ENCODE assay signal across 8 cellular contexts in the genomic region with DNA sequence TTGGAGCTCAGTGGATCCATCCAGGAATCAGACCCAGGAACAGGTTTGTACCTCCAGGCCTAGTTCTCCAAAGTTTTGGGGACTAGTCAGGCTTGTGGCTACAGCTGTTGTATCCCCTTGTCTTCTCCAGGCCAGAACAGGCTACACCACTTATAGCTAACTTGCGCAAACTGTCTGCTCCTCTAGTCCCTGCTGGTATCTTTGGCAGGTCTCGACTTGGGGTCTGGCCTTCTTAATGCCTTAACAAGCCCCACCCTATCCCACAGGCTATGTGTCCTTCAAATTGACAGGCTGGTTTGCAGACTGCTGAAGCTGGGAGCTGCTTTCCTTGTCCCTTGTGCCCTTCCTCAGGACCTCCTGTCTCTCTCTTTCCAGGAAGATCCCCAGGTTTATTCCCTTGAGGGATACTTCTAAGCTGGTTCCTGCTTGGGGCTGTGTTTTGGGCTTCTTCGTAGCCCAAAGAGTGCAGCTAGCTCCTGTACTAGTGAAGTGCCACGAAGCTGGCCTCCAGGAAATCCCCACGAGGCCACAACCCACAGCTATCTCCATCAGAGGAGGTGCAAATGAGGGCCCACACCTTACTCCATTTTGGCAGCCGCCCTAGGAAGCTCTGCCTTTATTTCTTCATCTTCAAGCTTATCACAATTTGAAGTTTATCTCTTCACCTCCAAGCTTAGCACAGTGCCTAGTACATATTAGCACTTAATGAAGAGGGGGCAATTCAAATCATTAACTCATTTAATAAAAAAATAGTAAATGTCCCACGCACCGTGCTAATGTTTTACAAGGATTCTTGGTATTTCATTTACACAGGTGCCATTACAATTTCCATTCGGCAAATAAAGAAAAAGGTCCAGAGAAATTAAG. TPM values are rescaled to one million over a fixed set of nuclear protein-coding genes. Genes with fewer than 3 reads are reported as not detected.
DNase-seq lines count a peak whose midpoint lies in the region; ATAC-seq lines count a peak whose summit lies in the region.

No MANE protein-coding gene starts in this region.

- H3K27ac Mint-ChIP-seq in activated CD8-positive, alpha-beta memory T cell treated with anti-CD3 and anti-CD28 coated beads, Interleukin-2, amount 10 ng/mL, durations not matched to agents 7 days and 5 days, result peak overlapping the region; percentile 89
- peak overlapping the region; percentile 98 for H3K27ac Mint-ChIP-seq in stimulated activated naive CD8-positive, alpha-beta T cell treated with anti-CD3 and anti-CD28 coated beads, Interleukin-15, amount 100 ng/mL, for 72 hours

- peak; percentile 48 for ATAC-seq in activated CD8-positive, alpha-beta memory T cell treated with anti-CD3 and anti-CD28 coated beads, Interleukin-2, amount 10 ng/mL, durations not matched to agents 7 days and 5 days
- peak; percentile 79 for ATAC-seq in stimulated activated naive CD8-positive, alpha-beta T cell treated with anti-CD3 and anti-CD28 coated beads, Interleukin-15, amount 100 ng/mL, for 72 hours
- no peak for ATAC-seq in GM21515 (IDR thresholded peaks at IDR 0.05; ENCODE audit: unreplicated experiment)

- H3K4me3 Mint-ChIP-seq in activated CD8-positive, alpha-beta memory T cell treated with anti-CD3 and anti-CD28 coated beads, Interleukin-2, amount 10 ng/mL, durations not matched to agents 7 days and 5 days, result peak overlapping the region; percentile 90
- H3K4me3 Mint-ChIP-seq in stimulated activated naive CD8-positive, alpha-beta T cell treated with anti-CD3 and anti-CD28 coated beads, Interleukin-15, amount 100 ng/mL, for 72 hours, result peak overlapping the region; percentile 94 to 95

- peak; percentile 75 for DNase-seq in activated CD8-positive, alpha-beta memory T cell treated with anti-CD3 and anti-CD28 coated beads, Interleukin-2, amount 10 ng/mL, durations not matched to agents 7 days and 5 days
- no peak for DNase-seq in activated CD8-positive, alpha-beta memory T cell treated with anti-CD3 and anti-CD28 coated beads, Interleukin-2, amount 50 U/mL, for 48 hours
- peak; percentile 28 for DNase-seq in activated naive CD4-positive, alpha-beta T cell treated with anti-CD3 and anti-CD28 coated beads, Interleukin-2, amount 50 U/mL, for 16 hours
- DNase-seq in kidney tubule cell (ENCODE audit: low spot score) (peak; percentile 7), NCI-H1694 treated with DMSO at 0.1 percent for 48 hours (lab: John Stamatoyannopoulos, UW) (no peak)
- peak; percentile 50 to 73 for DNase-seq in stimulated activated naive CD8-positive, alpha-beta T cell treated with anti-CD3 and anti-CD28 coated beads, Interleukin-15, amount 100 ng/mL, for 72 hours
- DNase-seq in effector CD4-positive, alpha-beta T cell, result no peak

- H3K27me3 Mint-ChIP-seq in activated CD8-positive, alpha-beta memory T cell treated with anti-CD3 and anti-CD28 coated beads, Interleukin-2, amount 10 ng/mL, durations not matched to agents 7 days and 5 days, result no peaks in the 10 kb centered on the region
- no peaks in the 10 kb centered on the region for H3K27me3 Mint-ChIP-seq in stimulated activated naive CD8-positive, alpha-beta T cell treated with anti-CD3 and anti-CD28 coated beads, Interleukin-15, amount 100 ng/mL, for 72 hours

- H3K36me3 Mint-ChIP-seq in activated CD8-positive, alpha-beta memory T cell treated with anti-CD3 and anti-CD28 coated beads, Interleukin-2, amount 10 ng/mL, durations not matched to agents 7 days and 5 days, result peaks cover 7% of the 10 kb centered on the region

- H3K4me1 Mint-ChIP-seq in activated CD8-positive, alpha-beta memory T cell treated with anti-CD3 and anti-CD28 coated beads, Interleukin-2, amount 10 ng/mL, durations not matched to agents 7 days and 5 days, result peaks cover 28% of the 10 kb centered on the region
- H3K4me1 Mint-ChIP-seq in stimulated activated naive CD8-positive, alpha-beta T cell treated with anti-CD3 and anti-CD28 coated beads, Interleukin-15, amount 100 ng/mL, for 72 hours, result peaks cover 36% of the 10 kb centered on the region

- no peaks in the 10 kb centered on the region for H3K9me3 Mint-ChIP-seq in activated CD8-positive, alpha-beta memory T cell treated with anti-CD3 and anti-CD28 coated beads, Interleukin-2, amount 10 ng/mL, durations not matched to agents 7 days and 5 days (ENCODE audit: low read depth)
- no peaks in the 10 kb centered on the region for H3K9me3 Mint-ChIP-seq in stimulated activated naive CD8-positive, alpha-beta T cell treated with anti-CD3 and anti-CD28 coated beads, Interleukin-15, amount 100 ng/mL, for 72 hours

- CTCF ChIA-PET in activated CD8-positive, alpha-beta memory T cell treated with anti-CD3 and anti-CD28 coated beads, Interleukin-2, amount 10 ng/mL, durations not matched to agents 7 days and 5 days (lab: Charles Lee), result interaction anchor here (0.5 to 1.3 kb wide), 5 partner anchors 10 to 380 kb away, joined by 3 to 4 read pairs (median 3); no protein-coding TSS in a partner anchor

RNA-seq across cellular contexts. Expression of a gene that starts 0.7 kb away (rescaled TPM):
- total RNA-seq in activated CD8-positive, alpha-beta memory T cell treated with anti-CD3 and anti-CD28 coated beads, Interleukin-2, amount 10 ng/mL, durations not matched to agents 7 days and 5 days, result 10 to 100 TPM; 36.9 to 44.1 TPM

Comparison
In these comparisons a context has a peak if more than half of its experiments do, and no peak if none do; other contexts are left out.
1. DNase-seq: peak in activated CD8-positive, alpha-beta memory T cell treated with anti-CD3 and anti-CD28 coated beads, Interleukin-2, amount 10 ng/mL, durations not matched to agents 7 days and 5 days (single experiment), activated naive CD4-positive, alpha-beta T cell treated with anti-CD3 and anti-CD28 coated beads, Interleukin-2, amount 50 U/mL, for 16 hours (single experiment), kidney tubule cell (single experiment) and stimulated activated naive CD8-positive, alpha-beta T cell treated with anti-CD3 and anti-CD28 coated beads, Interleukin-15, amount 100 ng/mL, for 72 hours (2 of 2); none in activated CD8-positive, alpha-beta memory T cell treated with anti-CD3 and anti-CD28 coated beads, Interleukin-2, amount 50 U/mL, for 48 hours (single experiment), NCI-H1694 treated with DMSO at 0.1 percent for 48 hours (single experiment) and effector CD4-positive, alpha-beta T cell (single experiment).